ENCODE assay signal across 8 cellular contexts in the genomic region with DNA sequence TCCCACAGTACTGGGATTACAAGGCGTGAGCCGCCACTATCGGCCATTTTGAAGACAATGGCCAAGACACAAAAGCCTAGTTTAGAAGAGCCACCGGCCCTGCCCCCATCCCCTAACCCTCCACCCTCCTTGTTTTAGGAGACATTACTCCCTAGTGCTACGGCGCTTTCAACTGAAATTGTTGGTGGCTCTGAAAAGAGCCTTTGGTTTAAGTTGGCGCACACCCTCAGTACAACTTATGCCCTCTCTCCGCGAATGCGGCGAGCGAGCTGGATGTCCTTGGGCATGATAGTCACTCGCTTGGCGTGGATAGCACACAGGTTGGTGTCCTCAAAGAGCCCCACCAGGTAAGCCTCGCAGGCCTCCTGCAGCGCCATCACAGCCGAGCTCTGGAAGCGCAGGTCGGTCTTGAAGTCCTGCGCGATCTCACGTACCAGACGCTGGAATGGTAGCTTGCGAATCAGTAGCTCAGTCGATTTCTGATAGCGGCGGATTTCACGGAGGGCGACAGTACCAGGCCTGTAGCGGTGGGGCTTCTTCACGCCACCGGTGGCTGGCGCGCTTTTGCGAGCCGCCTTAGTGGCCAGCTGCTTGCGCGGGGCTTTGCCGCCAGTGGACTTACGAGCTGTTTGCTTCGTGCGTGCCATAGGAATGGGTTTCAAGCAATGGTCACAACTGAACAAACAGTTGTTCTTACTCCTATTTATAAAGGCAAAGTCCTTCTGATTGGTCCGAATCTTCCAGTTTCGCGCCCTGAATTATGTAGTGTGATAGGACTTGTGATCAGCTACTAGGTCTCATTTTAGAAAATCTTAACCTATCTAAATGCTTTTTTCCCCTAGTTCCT.
A peak's percentile ranks its signal among the peaks of the same experiment; 100 is the strongest.
DNase-seq lines count a peak whose midpoint lies in the region; ATAC-seq lines count a peak whose summit lies in the region.

No MANE protein-coding gene starts in this region.

- H3K9me3 ChIP-seq in mesodermal cell (ENCODE audit: control insufficient read depth, low read length) = no peaks in the 10 kb centered on the region

- ATAC-seq in HG03095 (IDR thresholded peaks at IDR 0.05; ENCODE audit: unreplicated experiment) = peak; percentile 42

- DNase-seq in NCI-H524 (lab: John Stamatoyannopoulos, UW) = peak; percentile 53 to 85
- no peak for DNase-seq in NCI-H524 treated with DMSO at 0.1 percent for 48 hours (lab: John Stamatoyannopoulos, UW)
- peak; percentile 51 for DNase-seq in NCI-H510A (lab: John Stamatoyannopoulos, UW)
- DNase-seq in activated CD4-positive, alpha-beta T cell treated with anti-CD3 and anti-CD28 coated beads, Interleukin-2, amount 50 U/mL, for 48 hours = peak; percentile 72 to 78
- peak; percentile 50 for DNase-seq in effector CD8-positive, alpha-beta T cell (lab: John Stamatoyannopoulos, UW)
- DNase-seq in stimulated activated naive CD4-positive, alpha-beta T cell (lab: John Stamatoyannopoulos, UW) = peak; percentile 56 to 90 (median 74)

- no peaks in the 10 kb centered on the region for H3K4me1 ChIP-seq in mesodermal cell (ENCODE audit: control insufficient read depth, insufficient read depth, low read length, poor library complexity, severe bottlenecking)

- WGBS in mesodermal cell (ENCODE audit: insufficient coverage in 2 of 2), 2 experiments = 0 to 1% methylated on average over 27 to 42 of the region's 45 CpGs

- peak overlapping the region; percentile 91 for H3K27ac ChIP-seq in mesodermal cell (ENCODE audit: low read depth, low read length, severe bottlenecking)

- peak overlapping the region; percentile 77 for H3K4me3 ChIP-seq in mesodermal cell (ENCODE audit: extremely low read depth, insufficient read depth, low read length, poor library complexity, severe bottlenecking)

- no peaks in the 10 kb centered on the region for H3K36me3 ChIP-seq in mesodermal cell (ENCODE audit: control insufficient read depth, insufficient read depth, low read length)
